In genomic region chrX:121000589-121000988, GRCh38 we compare ENCODE assay signal across 9 cellular contexts. TPM values are rescaled to one million over a fixed set of nuclear protein-coding genes. Genes with fewer than 3 reads are reported as not detected.
DNase-seq lines count a peak whose midpoint lies in the region; TF ChIP-seq lines count a peak whose summit lies in the region.
"Had no signal": no experiment of that assay in that cellular context is flagged by ENCODE, and none has a peak within 500 bp of the region (broad histone marks: within the 10 kb centered on the region; RNA-seq: fewer than 3 reads in every experiment).

No MANE protein-coding gene starts in this region.

- H3K27ac ChIP-seq in tibial nerve, result no peak overlapping the region

- H3K4me1 ChIP-seq in tibial nerve, result no peaks in the 10 kb centered on the region

- TF ChIP-seq POLR2A in NB4 (IDR thresholded peaks at IDR 0.05; ENCODE audit: extremely low read depth, insufficient read length) (no peak), tibial nerve (IDR thresholded peaks at IDR 0.05) (no peak)

- no peaks in the 10 kb centered on the region for H3K36me3 ChIP-seq in tibial nerve

- DNase-seq in NCI-H748 (lab: John Stamatoyannopoulos, UW; ENCODE audit: unreplicated experiment) (peak; percentile 35), NCI-H748 treated with DMSO at 0.1 percent for 48 hours (lab: John Stamatoyannopoulos, UW) (no peak), NB4 (ENCODE audit: low read depth) (peak; percentile 9), cardiac fibroblast (ENCODE audit: low read depth in 2 of 2) (peak; percentile 39 to 58), retinal pigment epithelial cell (ENCODE audit: low read depth) (no peak), tibial nerve (ENCODE audit: low spot score in 2 of 2) (no peak), SIG-M5 (lab: John Stamatoyannopoulos, UW) (no peak), NCI-H2029 (lab: John Stamatoyannopoulos, UW) (no peak)
- DNase-seq: AML-193 had no signal

- 61 to 77% methylated on average over 4 of the region's 4 CpGs for WGBS in tibial nerve, 2 donors

- TF ChIP-seq EP300 in tibial nerve (IDR thresholded peaks at IDR 0.05), result no peak

- H3K4me3 ChIP-seq in NB4 (ENCODE audit: low read depth, low read length) (no peak overlapping the region), cardiac fibroblast (replicated peaks in 1 of 2; ENCODE audit: low read depth in 2 of 2, low read length in 2 of 2) (no peak overlapping the region), retinal pigment epithelial cell (ENCODE audit: low read length) (no peak overlapping the region), tibial nerve (no peak overlapping the region)

- no peaks in the 10 kb centered on the region for H3K9me3 ChIP-seq in tibial nerve

- H3K27me3 ChIP-seq in tibial nerve, result no peaks in the 10 kb centered on the region

- TF ChIP-seq CTCF in NB4 (IDR thresholded peaks at IDR 0.05; ENCODE audit: low read depth, low read length) (no peak), cardiac fibroblast (IDR thresholded peaks at IDR 0.05; ENCODE audit: low read depth, low read length) (peak; percentile 27), retinal pigment epithelial cell (conservative IDR thresholded peaks at IDR 0.05; ENCODE audit: low read depth, low read length) (peak; percentile 43), tibial nerve (IDR thresholded peaks at IDR 0.05) (peak in 1 of 5 experiments; percentile 19)

RNA-seq across cellular contexts. Expression of gene CT47A1, which starts 15.0 kb away (rescaled TPM):
- total RNA-seq in tibial nerve, result not detected

RNA-seq across cellular contexts. Expression of gene CT47A2, which starts 19.9 kb away (rescaled TPM):
- total RNA-seq in tibial nerve, result not detected

RNA-seq across cellular contexts. Expression of gene CT47A3, which starts 24.7 kb away (rescaled TPM):
- total RNA-seq in tibial nerve, result not detected

RNA-seq across cellular contexts. Expression of gene CT47A4, which starts 29.6 kb away (rescaled TPM):
- total RNA-seq in tibial nerve, result not detected

RNA-seq across cellular contexts. Expression of gene CT47A5, which starts 34.4 kb away (rescaled TPM):
- total RNA-seq in tibial nerve, result not detected

Comparison
In these comparisons a context has a peak if more than half of its experiments do, and no peak if none do; other contexts are left out.
1. DNase-seq: peak in NCI-H748 (single experiment), NB4 (single experiment) and cardiac fibroblast (2 of 2); none in NCI-H748 treated with DMSO at 0.1 percent for 48 hours (single experiment), retinal pigment epithelial cell (single experiment), tibial nerve (0 of 2), SIG-M5 (single experiment) and NCI-H2029 (single experiment).